ENCODE assay signal across 9 cellular contexts in the genomic region with DNA sequence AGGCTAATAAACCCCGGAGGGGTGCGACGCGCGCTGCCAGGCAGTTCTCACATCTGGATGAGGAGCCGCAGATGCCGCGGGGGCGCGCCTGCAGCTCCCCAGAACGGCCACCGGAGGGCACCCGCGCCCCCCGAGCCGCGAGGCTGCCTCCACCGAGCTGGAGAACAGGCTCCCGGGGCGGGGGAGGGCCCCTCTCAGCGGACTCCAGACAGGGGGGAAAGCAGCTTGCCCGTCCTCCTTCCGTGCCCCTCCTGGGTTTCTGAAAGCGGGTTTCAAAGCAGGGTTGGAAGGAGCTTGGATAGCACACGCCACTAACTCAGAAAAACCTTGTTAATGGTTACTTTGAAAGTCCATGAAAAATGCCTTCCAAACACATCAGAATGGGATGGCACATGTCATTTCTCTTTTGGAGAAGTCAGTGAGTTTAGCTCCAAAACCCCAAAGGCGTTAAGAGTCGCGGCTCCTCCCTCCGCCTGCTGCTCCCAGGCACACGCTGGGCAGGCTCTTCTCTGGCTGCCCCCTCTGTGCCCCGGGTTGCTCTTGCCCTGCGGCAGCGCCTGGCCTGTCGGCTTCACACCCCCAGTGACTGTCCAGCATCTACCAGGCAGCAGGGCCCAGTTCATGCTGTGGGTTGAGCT.
A peak's percentile ranks its signal among the peaks of the same experiment; 100 is the strongest.
DNase-seq lines count a peak whose midpoint lies in the region; ATAC-seq, FAIRE-seq and TF ChIP-seq lines count a peak whose summit lies in the region.
"Had no signal": no experiment of that assay in that cellular context is flagged by ENCODE, and none has a peak within 500 bp of the region (broad histone marks: within the 10 kb centered on the region; RNA-seq: fewer than 3 reads in every experiment).

No MANE protein-coding gene starts in this region.

- FAIRE-seq in D721Med (lab: Jason Lieb, UNC) = no peak

- H3K27me3 ChIP-seq in SJSA1 (replicated peaks) = no peaks in the 10 kb centered on the region

- DNase-seq in D721Med (ENCODE audit: insufficient read length, low spot score) (no peak), SJSA1 (ENCODE audit: low read depth in 1 of 2, low spot score in 2 of 2) (peak; percentile 24 to 46), epithelial cell of esophagus (ENCODE audit: low read depth) (peak; percentile 57), cortex of kidney (lab: John Stamatoyannopoulos, UW) (no peak), amniotic stem cell (lab: John Stamatoyannopoulos, UW) (no peak)
- DNase-seq in natural killer cell treated with Interleukin-12 subunit alpha and Interleukin-12 subunit beta and Interleukin-15 and Interleukin-18, amount 100 ng/mL, for 72 hours (ENCODE audit: low spot score) = no peak

- peak; percentile 53 for TF ChIP-seq CTCF in D721Med (IDR thresholded peaks at IDR 0.05; ENCODE audit: insufficient read depth, missing control alignments)
- TF ChIP-seq CTCF in epithelial cell of esophagus (IDR thresholded peaks at IDR 0.05; ENCODE audit: insufficient read depth, low read depth, low read length, missing control alignments) = peak; percentile 45

- no peak overlapping the region for H3K27ac Mint-ChIP-seq in natural killer cell treated with Interleukin-12 subunit alpha and Interleukin-12 subunit beta and Interleukin-15 and Interleukin-18, amount 100 ng/mL, for 72 hours
- H3K27ac Mint-ChIP-seq: stimulated activated naive CD8-positive, alpha-beta T cell treated with anti-CD3 and anti-CD28 coated beads, Interleukin-15, Interleukin-2, amounts not matched to agents 100 ng/mL and 50 ng/mL, for 24 hours had no signal

- no peaks in the 10 kb centered on the region for H3K36me3 Mint-ChIP-seq in natural killer cell treated with Interleukin-12 subunit alpha and Interleukin-12 subunit beta and Interleukin-15 and Interleukin-18, amount 100 ng/mL, for 72 hours

- peaks cover 0 to 3% of the 10 kb centered on the region in 2 donors for H3K4me1 Mint-ChIP-seq in natural killer cell treated with Interleukin-12 subunit alpha and Interleukin-12 subunit beta and Interleukin-15 and Interleukin-18, amount 100 ng/mL, for 72 hours (ENCODE audit: low read depth in 2 of 2)

- no peaks in the 10 kb centered on the region for H3K9me3 Mint-ChIP-seq in natural killer cell treated with Interleukin-12 subunit alpha and Interleukin-12 subunit beta and Interleukin-15 and Interleukin-18, amount 100 ng/mL, for 72 hours
- H3K9me3 Mint-ChIP-seq: stimulated activated naive CD8-positive, alpha-beta T cell treated with anti-CD3 and anti-CD28 coated beads, Interleukin-15, Interleukin-2, amounts not matched to agents 100 ng/mL and 50 ng/mL, for 24 hours had no signal

- H3K27ac ChIP-seq in SJSA1 = no peak overlapping the region

- peaks cover 8% of the 10 kb centered on the region in 2 donors for H3K27me3 Mint-ChIP-seq in natural killer cell treated with Interleukin-12 subunit alpha and Interleukin-12 subunit beta and Interleukin-15 and Interleukin-18, amount 100 ng/mL, for 72 hours

- no peak overlapping the region for H3K4me3 Mint-ChIP-seq in natural killer cell treated with Interleukin-12 subunit alpha and Interleukin-12 subunit beta and Interleukin-15 and Interleukin-18, amount 100 ng/mL, for 72 hours
- H3K4me3 Mint-ChIP-seq: stimulated activated naive CD8-positive, alpha-beta T cell treated with anti-CD3 and anti-CD28 coated beads, Interleukin-15, Interleukin-2, amounts not matched to agents 100 ng/mL and 50 ng/mL, for 24 hours had no signal

- H3K4me3 ChIP-seq in SJSA1 (no peak overlapping the region), epithelial cell of esophagus (ENCODE audit: low read length) (no peak overlapping the region)

- no peaks in the 10 kb centered on the region for H3K4me1 ChIP-seq in SJSA1 (replicated peaks)

- ATAC-seq in GM19043 (IDR thresholded peaks at IDR 0.05; ENCODE audit: low read depth, unreplicated experiment) = peak; percentile 76
- ATAC-seq in HG03442 (IDR thresholded peaks at IDR 0.05; ENCODE audit: unreplicated experiment) = peak; percentile 82
- peak; percentile 56 to 57 for ATAC-seq in natural killer cell treated with Interleukin-12 subunit alpha and Interleukin-12 subunit beta and Interleukin-15 and Interleukin-18, amount 100 ng/mL, for 72 hours

- H3K9me3 ChIP-seq in SJSA1 (replicated peaks) = no peaks in the 10 kb centered on the region

- H3K36me3 ChIP-seq in SJSA1 = no peaks in the 10 kb centered on the region

Comparison
In these comparisons a context has a peak if more than half of its experiments do, and no peak if none do; other contexts are left out.
1. DNase-seq: peak in SJSA1 (2 of 2) and epithelial cell of esophagus (single experiment); none in D721Med (single experiment), natural killer cell treated with Interleukin-12 subunit alpha and Interleukin-12 subunit beta and Interleukin-15 and Interleukin-18, amount 100 ng/mL, for 72 hours (single experiment), cortex of kidney (single experiment) and amniotic stem cell (single experiment).
2. Peak in every context shown above with its lines, with median percentiles within 50 percentile points of each other: ATAC-seq.